8 cellular contexts compared by ENCODE assay signal in genomic region chr1:234727018-234727757, GRCh38.
A peak's percentile ranks its signal among the peaks of the same experiment; 100 is the strongest.
DNase-seq lines count a peak whose midpoint lies in the region; ATAC-seq lines count a peak whose summit lies in the region.

No MANE protein-coding gene starts in this region.

- 56% methylated on average over 7 of the region's 7 CpGs for WGBS in right cardiac atrium

- H3K36me3 ChIP-seq in BLaER1 (no peaks in the 10 kb centered on the region), subcutaneous abdominal adipose tissue (ENCODE audit: control insufficient read depth in 5 of 5, insufficient read depth in 5 of 5, low read length in 5 of 5) (no peaks in the 10 kb centered on the region)

- H3K4me3 ChIP-seq in BLaER1 (peak overlapping the region; percentile 29), right cardiac atrium (ENCODE audit: low read length) (no peak overlapping the region), subcutaneous abdominal adipose tissue (ENCODE audit: low read depth in 1 of 5, low read length in 5 of 5) (no peak overlapping the region)

- ATAC-seq in GM21786 (IDR thresholded peaks at IDR 0.05; ENCODE audit: unreplicated experiment) (peak; percentile 34), right cardiac atrium (no peak)

- H3K27ac ChIP-seq in BLaER1 = peak overlapping the region; percentile 96
- peak overlapping the region; percentile 77 for H3K27ac ChIP-seq in right cardiac atrium (ENCODE audit: low read length)
- H3K27ac ChIP-seq in subcutaneous abdominal adipose tissue (ENCODE audit: low read depth, low read length) = peak overlapping the region; percentile 94

- H3K4me2 ChIP-seq in BLaER1 = peak overlapping the region; percentile 91

- H3K27me3 ChIP-seq in BLaER1 (no peaks in the 10 kb centered on the region), right cardiac atrium (ENCODE audit: control insufficient read depth, insufficient read depth) (no peaks in the 10 kb centered on the region), subcutaneous abdominal adipose tissue (ENCODE audit: control insufficient read depth in 5 of 5, insufficient read depth in 4 of 5, low read length in 5 of 5) (no peaks in the 10 kb centered on the region)

- no peaks in the 10 kb centered on the region for H4K20me1 ChIP-seq in BLaER1

- H3K4me1 ChIP-seq in BLaER1 (peaks cover 92% of the 10 kb centered on the region), right cardiac atrium (ENCODE audit: control insufficient read depth, insufficient read depth, low read length) (peaks cover 31% of the 10 kb centered on the region), subcutaneous abdominal adipose tissue (ENCODE audit: control insufficient read depth in 5 of 5, insufficient read depth in 5 of 5, low read length in 5 of 5) (peaks cover 31 to 68% (median 53%) of the 10 kb centered on the region in 5 donors)

- no peaks in the 10 kb centered on the region for H3K9me3 ChIP-seq in BLaER1
- H3K9me3 ChIP-seq in right cardiac atrium (ENCODE audit: control insufficient read depth, low read length) = no peaks in the 10 kb centered on the region
- no peaks in the 10 kb centered on the region for H3K9me3 ChIP-seq in subcutaneous abdominal adipose tissue (ENCODE audit: control insufficient read depth in 5 of 5, low read length in 5 of 5)

- intact Hi-C loops in right cardiac atrium (cut with DNase I) = loop anchor here in 3 of 4 donors (5.0 to 10.0 kb wide), 6 partner anchors 118 to 350 kb away; no protein-coding TSS in a partner anchor
- intact Hi-C loops in head of caudate nucleus (cut with DNase I) = loop anchor here (5.0 to 10.0 kb wide), 4 partner anchors 108 to 360 kb away; no protein-coding TSS in a partner anchor

- DNase-seq in RPMI8226 (peak; percentile 52), right cardiac atrium (peak in 1 of 3 donors; percentile 18), head of caudate nucleus (no peak), NCI-H226 (no peak)
- DNase-seq in activated CD4-positive, alpha-beta T cell treated with anti-CD3 and anti-CD28 coated beads for 48 hours = no peak

- peak overlapping the region; percentile 86 for H3K9ac ChIP-seq in BLaER1
- H3K9ac ChIP-seq in subcutaneous abdominal adipose tissue (ENCODE audit: low read length in 5 of 5) = no peak overlapping the region
